ENCODE assay signal across 8 cellular contexts in the genomic region with DNA sequence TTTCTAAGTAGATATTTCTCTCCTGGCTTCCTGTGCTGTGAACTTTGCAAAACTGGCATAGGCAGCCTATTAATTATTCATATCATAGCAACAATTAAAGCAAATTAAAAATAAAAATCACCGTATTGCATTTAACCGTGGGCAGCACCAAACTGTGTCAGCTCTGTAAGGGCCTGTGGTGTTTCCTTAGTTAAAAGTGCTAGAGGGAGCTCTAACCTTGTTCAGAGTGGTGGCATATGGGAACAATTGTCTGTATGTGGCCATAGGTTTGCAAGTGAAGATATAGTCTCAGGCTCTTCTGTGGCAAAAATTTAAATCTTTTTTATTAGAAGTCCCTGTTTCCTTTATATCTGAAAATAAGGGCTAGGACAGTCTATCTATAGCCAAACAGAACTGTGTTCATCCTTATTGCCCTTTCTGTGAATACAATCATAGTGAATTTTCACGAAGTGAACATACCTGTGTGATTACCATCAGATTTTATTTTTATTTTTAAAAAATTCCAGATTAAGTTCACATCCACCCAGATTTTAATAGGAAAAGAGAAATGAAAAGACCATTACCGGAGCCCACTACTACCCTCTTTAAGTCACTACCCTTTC.
DNase-seq lines count a peak whose midpoint lies in the region; ATAC-seq and TF ChIP-seq lines count a peak whose summit lies in the region.

No MANE protein-coding gene starts in this region.

- H3K27ac Mint-ChIP-seq in brain = peak overlapping the region in 1 of 5 experiments; percentile 53
- H3K27ac Mint-ChIP-seq in osteocyte (ENCODE audit: unreplicated experiment) = no peak overlapping the region

- H3K36me3 Mint-ChIP-seq in brain (peaks cover 6% of the 10 kb centered on the region), osteocyte (ENCODE audit: unreplicated experiment) (no peaks in the 10 kb centered on the region)

- peak; percentile 18 to 66 for TF ChIP-seq CTCF in brain (conservative IDR thresholded peaks at IDR 0.05)
- peak; percentile 48 for TF ChIP-seq CTCF in osteocyte (IDR thresholded peaks at IDR 0.05)

- H3K4me3 Mint-ChIP-seq in brain = no peak overlapping the region
- no peak overlapping the region for H3K4me3 Mint-ChIP-seq in osteocyte (ENCODE audit: unreplicated experiment)

- H3K4me1 Mint-ChIP-seq in brain (peaks cover 46% of the 10 kb centered on the region), osteocyte (ENCODE audit: unreplicated experiment) (no peaks in the 10 kb centered on the region)

- H3K9me3 Mint-ChIP-seq in brain = no peaks in the 10 kb centered on the region
- no peaks in the 10 kb centered on the region for H3K9me3 Mint-ChIP-seq in osteocyte (ENCODE audit: unreplicated experiment)

- DNase-seq in NCI-H1105 treated with DMSO at 0.1 percent for 48 hours (lab: John Stamatoyannopoulos, UW) (peak; percentile 1), NCI-H1105 (lab: John Stamatoyannopoulos, UW) (no peak), NCI-H1694 (lab: John Stamatoyannopoulos, UW) (peak; percentile 30), osteocyte (ENCODE audit: extremely low spot score, unreplicated experiment) (no peak), A172 (ENCODE audit: low spot score) (no peak), middle frontal gyrus (ENCODE audit: extremely low spot score, low spot score) (no peak)

- no peak for ATAC-seq in HG03108 (IDR thresholded peaks at IDR 0.05; ENCODE audit: unreplicated experiment)

- H3K27me3 Mint-ChIP-seq in brain (peaks cover 2% of the 10 kb centered on the region), osteocyte (ENCODE audit: unreplicated experiment) (no peaks in the 10 kb centered on the region)

Comparison
In these comparisons a context has a peak if more than half of its experiments do, and no peak if none do; other contexts are left out.
1. DNase-seq: peak in NCI-H1105 treated with DMSO at 0.1 percent for 48 hours (single experiment) and NCI-H1694 (single experiment); none in NCI-H1105 (single experiment), osteocyte (single experiment), A172 (single experiment) and middle frontal gyrus (single experiment).